ENCODE assay signal across 6 cellular contexts in genomic region chr16:87992142-87992541, GRCh38. TPM values are rescaled to one million over a fixed set of nuclear protein-coding genes. Genes with fewer than 3 reads are reported as not detected.
"Had no signal": no experiment of that assay in that cellular context is flagged by ENCODE, and none has a peak within 500 bp of the region (broad histone marks: within the 10 kb centered on the region; RNA-seq: fewer than 3 reads in every experiment).

No MANE protein-coding gene starts in this region.

RNA-seq across cellular contexts. Expression of gene CA5A, which starts 55.8 kb away (rescaled TPM):
- total RNA-seq: M059J, PC-3, Peyer's patch, Right ventricle myocardium superior, SJSA1 had no signal
- polyA plus RNA-seq: SK-N-SH had no signal
